Comparison of ENCODE assay signal across 1 cellular context in genomic region chr20:32580970-32581838, GRCh38.
TF ChIP-seq lines count a peak whose summit lies in the region.

No MANE protein-coding gene starts in this region.

TF ChIP-seq in HepG2, 621 proteins besides CTCF, POLR2A, EP300 and RAD21 (continued from another document and continues in another):
- TF ChIP-seq, protein P1, sequence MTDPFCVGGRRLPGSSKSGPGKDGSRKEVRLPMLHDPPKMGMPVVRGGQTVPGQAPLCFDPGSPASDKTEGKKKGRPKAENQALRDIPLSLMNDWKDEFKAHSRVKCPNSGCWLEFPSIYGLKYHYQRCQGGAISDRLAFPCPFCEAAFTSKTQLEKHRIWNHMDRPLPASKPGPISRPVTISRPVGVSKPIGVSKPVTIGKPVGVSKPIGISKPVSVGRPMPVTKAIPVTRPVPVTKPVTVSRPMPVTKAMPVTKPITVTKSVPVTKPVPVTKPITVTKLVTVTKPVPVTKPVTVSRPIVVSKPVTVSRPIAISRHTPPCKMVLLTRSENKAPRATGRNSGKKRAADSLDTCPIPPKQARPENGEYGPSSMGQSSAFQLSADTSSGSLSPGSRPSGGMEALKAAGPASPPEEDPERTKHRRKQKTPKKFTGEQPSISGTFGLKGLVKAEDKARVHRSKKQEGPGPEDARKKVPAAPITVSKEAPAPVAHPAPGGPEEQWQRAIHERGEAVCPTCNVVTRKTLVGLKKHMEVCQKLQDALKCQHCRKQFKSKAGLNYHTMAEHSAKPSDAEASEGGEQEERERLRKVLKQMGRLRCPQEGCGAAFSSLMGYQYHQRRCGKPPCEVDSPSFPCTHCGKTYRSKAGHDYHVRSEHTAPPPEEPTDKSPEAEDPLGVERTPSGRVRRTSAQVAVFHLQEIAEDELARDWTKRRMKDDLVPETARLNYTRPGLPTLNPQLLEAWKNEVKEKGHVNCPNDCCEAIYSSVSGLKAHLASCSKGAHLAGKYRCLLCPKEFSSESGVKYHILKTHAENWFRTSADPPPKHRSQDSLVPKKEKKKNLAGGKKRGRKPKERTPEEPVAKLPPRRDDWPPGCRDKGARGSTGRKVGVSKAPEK (CRISPR knock-in tag; IDR thresholded peaks at IDR 0.05; ENCODE audit: borderline replicate concordance): no peak
- no peak for TF ChIP-seq MBD4 (IDR thresholded peaks at IDR 0.05; ENCODE audit: borderline replicate concordance, low read length)
- TF ChIP-seq U2AF2 (IDR thresholded peaks at IDR 0.05; ENCODE audit: low read depth, low read length): no peak
- no peak for TF ChIP-seq ZNF574 (CRISPR knock-in tag; IDR thresholded peaks at IDR 0.05)
- no peak for TF ChIP-seq ZNF24 (IDR thresholded peaks at IDR 0.05)
- no peak for TF ChIP-seq NFE2L2 (IDR thresholded peaks at IDR 0.05; ENCODE audit: low read length)
- TF ChIP-seq MBNL3 (CRISPR knock-in tag; conservative IDR thresholded peaks at IDR 0.05): no peak
- TF ChIP-seq MLXIP (CRISPR knock-in tag; IDR thresholded peaks at IDR 0.05; ENCODE audit: borderline replicate concordance): no peak
- TF ChIP-seq ZGPAT (CRISPR knock-in tag; IDR thresholded peaks at IDR 0.05): no peak
- 0 out of 2 replicates have a peak, but pooled peaks have one; percentile 8 for TF ChIP-seq ARID5B (CRISPR knock-in tag; IDR thresholded peaks at IDR 0.05)
- TF ChIP-seq NFIC (IDR thresholded peaks at IDR 0.05; ENCODE audit: low read length): no peak
- no peak for TF ChIP-seq MEIS2 (CRISPR knock-in tag; IDR thresholded peaks at IDR 0.05)
- TF ChIP-seq ISX (CRISPR knock-in tag; conservative IDR thresholded peaks at IDR 0.05): no peak
- TF ChIP-seq ZNF282 (IDR thresholded peaks at IDR 0.05; ENCODE audit: partially characterized antibody): no peak
- no peak for TF ChIP-seq NBN (conservative IDR thresholded peaks at IDR 0.05)
- TF ChIP-seq ZNF121 (CRISPR knock-in tag; IDR thresholded peaks at IDR 0.05): no peak
- no peak for TF ChIP-seq ZNF549 (CRISPR knock-in tag; IDR thresholded peaks at IDR 0.05)
- TF ChIP-seq SMARCC2 (IDR thresholded peaks at IDR 0.05): no peak
- 0 out of 2 replicates have a peak, but pooled peaks have one; percentile 15 for TF ChIP-seq HIVEP1 (CRISPR knock-in tag; IDR thresholded peaks at IDR 0.05)
- TF ChIP-seq SNAPC2 (CRISPR knock-in tag; IDR thresholded peaks at IDR 0.05): 0 out of 2 replicates have a peak, but pooled peaks have one; percentile 29
- no peak for TF ChIP-seq ZFP41 (CRISPR knock-in tag; IDR thresholded peaks at IDR 0.05; ENCODE audit: borderline replicate concordance)
- TF ChIP-seq TAF15 (IDR thresholded peaks at IDR 0.05; ENCODE audit: low read depth, low read length, poor library complexity, severe bottlenecking): no peak
- peak; percentile 48; the same call in 1 of the 2 replicates for TF ChIP-seq MED1 (CRISPR knock-in tag; IDR thresholded peaks at IDR 0.05)
- no peak for TF ChIP-seq RORA (CRISPR knock-in tag; IDR thresholded peaks at IDR 0.05)
- no peak for TF ChIP-seq ZFP82 (CRISPR knock-in tag; IDR thresholded peaks at IDR 0.05; ENCODE audit: borderline replicate concordance)
- peak; percentile 50; the same call in 1 of the 2 replicates for TF ChIP-seq ZSCAN31 (CRISPR knock-in tag; IDR thresholded peaks at IDR 0.05; ENCODE audit: low read depth)
- TF ChIP-seq ZNF17 (CRISPR knock-in tag; IDR thresholded peaks at IDR 0.05): no peak
- no peak for TF ChIP-seq PBX2 (CRISPR knock-in tag; IDR thresholded peaks at IDR 0.05)
- no peak for TF ChIP-seq POLR2AphosphoS5 (IDR thresholded peaks at IDR 0.05; ENCODE audit: low read depth, low read length)
- TF ChIP-seq HNF4A (CRISPR knock-in tag; IDR thresholded peaks at IDR 0.05): no peak
- no peak for TF ChIP-seq AGO2 (optimal IDR thresholded peaks at IDR 0.05; ENCODE audit: low read depth, low read length)
- TF ChIP-seq ZNF124 (CRISPR knock-in tag; IDR thresholded peaks at IDR 0.05): no peak
- TF ChIP-seq ZNF513 (CRISPR knock-in tag; conservative IDR thresholded peaks at IDR 0.05): no peak
- TF ChIP-seq, protein P2, sequence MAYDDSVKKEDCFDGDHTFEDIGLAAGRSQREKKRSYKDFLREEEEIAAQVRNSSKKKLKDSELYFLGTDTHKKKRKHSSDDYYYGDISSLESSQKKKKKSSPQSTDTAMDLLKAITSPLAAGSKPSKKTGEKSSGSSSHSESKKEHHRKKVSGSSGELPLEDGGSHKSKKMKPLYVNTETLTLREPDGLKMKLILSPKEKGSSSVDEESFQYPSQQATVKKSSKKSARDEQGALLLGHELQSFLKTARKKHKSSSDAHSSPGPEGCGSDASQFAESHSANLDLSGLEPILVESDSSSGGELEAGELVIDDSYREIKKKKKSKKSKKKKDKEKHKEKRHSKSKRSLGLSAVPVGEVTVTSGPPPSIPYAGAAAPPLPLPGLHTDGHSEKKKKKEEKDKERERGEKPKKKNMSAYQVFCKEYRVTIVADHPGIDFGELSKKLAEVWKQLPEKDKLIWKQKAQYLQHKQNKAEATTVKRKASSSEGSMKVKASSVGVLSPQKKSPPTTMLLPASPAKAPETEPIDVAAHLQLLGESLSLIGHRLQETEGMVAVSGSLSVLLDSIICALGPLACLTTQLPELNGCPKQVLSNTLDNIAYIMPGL (CRISPR knock-in tag; IDR thresholded peaks at IDR 0.05; ENCODE audit: borderline replicate concordance in 1 of 2, low read depth in 1 of 2): peak in 1 of 2 experiments; percentile 19; a peak in 1 of 4 replicates
- TF ChIP-seq ZNF773 (CRISPR knock-in tag; IDR thresholded peaks at IDR 0.05; ENCODE audit: borderline replicate concordance): no peak
- TF ChIP-seq KDM5B (CRISPR knock-in tag; IDR thresholded peaks at IDR 0.05; ENCODE audit: borderline replicate concordance): 0 out of 2 replicates have a peak, but pooled peaks have one; percentile 9
- no peak for TF ChIP-seq ZNF660 (CRISPR knock-in tag; IDR thresholded peaks at IDR 0.05; ENCODE audit: borderline replicate concordance, low read depth)
- TF ChIP-seq DMAP1 (CRISPR knock-in tag; IDR thresholded peaks at IDR 0.05): peak; percentile 8; the same call in 1 of the 2 replicates
- TF ChIP-seq FOXC1 (CRISPR knock-in tag; IDR thresholded peaks at IDR 0.05; ENCODE audit: borderline replicate concordance): no peak
- TF ChIP-seq ZNF776 (CRISPR knock-in tag; IDR thresholded peaks at IDR 0.05): no peak
- TF ChIP-seq U2AF1 (optimal IDR thresholded peaks at IDR 0.05; ENCODE audit: low read depth, low read length): no peak
- no peak for TF ChIP-seq ZNF781 (CRISPR knock-in tag; IDR thresholded peaks at IDR 0.05; ENCODE audit: borderline replicate concordance, not compliant biosample characterization)
- TF ChIP-seq ETV5 (CRISPR knock-in tag; IDR thresholded peaks at IDR 0.05; ENCODE audit: borderline replicate concordance): peak; percentile 30; the same call in 1 of the 2 replicates
- TF ChIP-seq ZNF556 (CRISPR knock-in tag; IDR thresholded peaks at IDR 0.05; ENCODE audit: borderline replicate concordance): no peak
- no peak; the same call in 1 of the 2 replicates for TF ChIP-seq JUN (CRISPR knock-in tag; IDR thresholded peaks at IDR 0.05)
